In the genomic region with DNA sequence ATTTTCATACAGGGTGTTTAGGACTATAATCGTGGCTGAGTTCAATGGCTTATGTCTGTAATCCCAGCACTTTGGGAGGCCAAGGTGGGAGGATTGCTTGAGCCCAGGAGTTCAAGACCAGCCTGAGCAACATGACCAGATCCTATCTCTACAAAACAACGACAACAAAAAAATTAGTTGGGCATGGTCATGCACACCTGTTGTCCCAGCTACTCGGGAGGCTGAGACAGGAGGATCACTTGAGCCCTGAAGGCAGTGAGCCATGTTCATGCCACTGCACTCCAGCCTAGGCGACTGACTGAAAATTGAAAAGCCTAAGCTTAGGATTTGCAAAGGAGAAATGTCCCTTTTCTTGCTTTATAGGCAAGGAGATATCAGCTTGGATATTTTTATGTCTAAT, we compare ENCODE assay signal across 11 cellular contexts. TPM values are rescaled to one million over a fixed set of nuclear protein-coding genes. Genes with fewer than 3 reads are reported as not detected.
DNase-seq lines count a peak whose midpoint lies in the region; ATAC-seq, FAIRE-seq and TF ChIP-seq lines count a peak whose summit lies in the region.
"Had no signal": no experiment of that assay in that cellular context is flagged by ENCODE, and none has a peak within 500 bp of the region (broad histone marks: within the 10 kb centered on the region; RNA-seq: fewer than 3 reads in every experiment).

No MANE protein-coding gene starts in this region.

- peak overlapping the region; percentile 97 for H3K4me3 Mint-ChIP-seq in activated CD8-positive, alpha-beta T cell treated with anti-CD3 and anti-CD28 coated beads for 36 hours

- no peaks in the 10 kb centered on the region for H3K9me3 Mint-ChIP-seq in activated CD8-positive, alpha-beta T cell treated with anti-CD3 and anti-CD28 coated beads for 36 hours

- DNase-seq in A549 (ENCODE audit: low read depth in 1 of 2, low spot score in 1 of 2) (no peak), keratinocyte (ENCODE audit: low read depth, low spot score) (no peak), midbrain (lab: John Stamatoyannopoulos, UW) (no peak), WERI-Rb-1 (no peak), SIG-M5 treated with dmso at 0.1 percent for 504 hours (lab: John Stamatoyannopoulos, UW; ENCODE audit: unreplicated experiment) (no peak), NCI-H1436 (lab: John Stamatoyannopoulos, UW) (no peak)
- no peak for DNase-seq in activated CD8-positive, alpha-beta T cell treated with anti-CD3 and anti-CD28 coated beads for 36 hours
- DNase-seq: Kasumi-1 had no signal

- H3K9me3 ChIP-seq in A549, result no peaks in the 10 kb centered on the region
- no peaks in the 10 kb centered on the region for H3K9me3 ChIP-seq in keratinocyte (ENCODE audit: control insufficient read depth, low read depth, low read length)
- H3K9me3 ChIP-seq in WERI-Rb-1 (ENCODE audit: severe bottlenecking), result no peaks in the 10 kb centered on the region

- no peak for TF ChIP-seq RAD21 in A549 (conservative IDR thresholded peaks at IDR 0.05 in 1 of 2, IDR thresholded peaks at IDR 0.05 in 1 of 2)

- H3K27me3 Mint-ChIP-seq in activated CD8-positive, alpha-beta T cell treated with anti-CD3 and anti-CD28 coated beads for 36 hours, result no peaks in the 10 kb centered on the region

- no peaks in the 10 kb centered on the region for H4K20me1 ChIP-seq in keratinocyte (ENCODE audit: control insufficient read depth, extremely low read depth, insufficient read depth, low read length)

- H3K27me3 ChIP-seq in keratinocyte (ENCODE audit: control insufficient read depth, extremely low read depth, insufficient read depth, low read length) (no peaks in the 10 kb centered on the region), WERI-Rb-1 (ENCODE audit: insufficient read depth, low read depth, severe bottlenecking) (no peaks in the 10 kb centered on the region)

- CTCF ChIA-PET in A549 (lab: Yijun Ruan, JAX), result interaction anchor here (1.2 kb wide), 1 partner anchor 18 kb away, joined by 4 read pairs; no protein-coding TSS in a partner anchor
- CTCF ChIA-PET in activated CD8-positive, alpha-beta T cell treated with anti-CD3 and anti-CD28 coated beads for 36 hours (lab: Charles Lee), result interaction anchor here (1.5 to 1.8 kb wide), 2 partner anchors 25 to 146 kb away, joined by 4 to 9 read pairs; a partner anchor contains a TSS

- no peaks in the 10 kb centered on the region for H3K9me1 ChIP-seq in keratinocyte (ENCODE audit: control insufficient read depth, extremely low read depth, insufficient read depth, low read length)

- POLR2A ChIA-PET in A549 (lab: Yijun Ruan, JAX), result interaction anchor here (0.5 to 0.7 kb wide), 2 partner anchors 70 to 325 kb away, joined by 4 read pairs; a partner anchor contains a TSS
- POLR2A ChIA-PET in activated CD8-positive, alpha-beta T cell treated with anti-CD3 and anti-CD28 coated beads for 36 hours (lab: Charles Lee), result interaction anchor here (1.0 to 1.3 kb wide), 2 partner anchors 39 to 122 kb away, joined by 4 to 5 read pairs; no protein-coding TSS in a partner anchor

- TF ChIP-seq EP300 in A549 (IDR thresholded peaks at IDR 0.05), result no peak

- H3K4me3 ChIP-seq in A549 (peak overlapping the region; percentile 83; the same call in 2 of the 3 replicates), GM12875 (ENCODE audit: low read depth, low read length) (peak overlapping the region; percentile 65), keratinocyte (ENCODE audit: control insufficient read depth in 2 of 3, extremely low read depth in 1 of 3, insufficient read depth in 2 of 3, low read depth in 1 of 3, low read length in 3 of 3) (peak overlapping the region in 1 of 3 experiments; percentile 95), WERI-Rb-1 (ENCODE audit: low read depth, low read length) (no peak overlapping the region)

- dilution Hi-C loops in keratinocyte (cut with MboI; ENCODE audit: extremely low pct_ligation_motif_present, low sequenced_read_pairs), result no loop called here

- H3K36me3 ChIP-seq in keratinocyte (ENCODE audit: control insufficient read depth in 2 of 2, extremely low read depth in 1 of 2, insufficient read depth in 2 of 2, low read length in 2 of 2), result peaks cover 0 to 10% of the 10 kb centered on the region in 2 experiments
- H3K36me3 ChIP-seq in WERI-Rb-1, result peaks cover 38% of the 10 kb centered on the region

- intact Hi-C loops in activated CD8-positive, alpha-beta T cell treated with anti-CD3 and anti-CD28 coated beads for 36 hours (cut with micrococcal nuclease), result no loop called here

- H2AFZ ChIP-seq in keratinocyte (ENCODE audit: control insufficient read depth, low read length), result no peak overlapping the region

- no peak overlapping the region for H3K27ac ChIP-seq in A549
- H3K27ac ChIP-seq in keratinocyte (ENCODE audit: control insufficient read depth, insufficient read depth, low read length), result no peak overlapping the region
- no peak overlapping the region for H3K27ac ChIP-seq in WERI-Rb-1

- peaks cover 57% of the 10 kb centered on the region for H3K79me2 ChIP-seq in keratinocyte (ENCODE audit: control insufficient read depth, insufficient read depth, low read length)

- no peak for TF ChIP-seq CTCF in A549 (IDR thresholded peaks at IDR 0.05)
- no peak for TF ChIP-seq CTCF in GM12875 (IDR thresholded peaks at IDR 0.05; ENCODE audit: borderline replicate concordance, insufficient read depth, low read depth, low read length)
- TF ChIP-seq CTCF in activated CD8-positive, alpha-beta T cell treated with anti-CD3 and anti-CD28 coated beads for 36 hours (IDR thresholded peaks at IDR 0.05), result no peak
- TF ChIP-seq CTCF in keratinocyte (optimal IDR thresholded peaks at IDR 0.05 in 1 of 3, IDR thresholded peaks at IDR 0.05 in 1 of 3, conservative IDR thresholded peaks at IDR 0.05 in 1 of 3; ENCODE audit: extremely low read depth in 1 of 3, insufficient read depth in 2 of 3, low read length in 3 of 3), result no peak
- no peak for TF ChIP-seq CTCF in WERI-Rb-1 (IDR thresholded peaks at IDR 0.05; ENCODE audit: low read depth, low read length)

- TF ChIP-seq POLR2A in A549 (IDR thresholded peaks at IDR 0.05; ENCODE audit: low read length), result no peak

- peak overlapping the region; percentile 97 for H3K27ac Mint-ChIP-seq in activated CD8-positive, alpha-beta T cell treated with anti-CD3 and anti-CD28 coated beads for 36 hours

- H3K4me2 ChIP-seq in A549 (peak overlapping the region; percentile 86), keratinocyte (ENCODE audit: control insufficient read depth, extremely low read depth, insufficient read depth, low read depth, low read length) (peak overlapping the region; percentile 55)

- H3K4me1 Mint-ChIP-seq in activated CD8-positive, alpha-beta T cell treated with anti-CD3 and anti-CD28 coated beads for 36 hours (ENCODE audit: low read depth), result peaks cover 30% of the 10 kb centered on the region

- no peak for ATAC-seq in A549
- ATAC-seq in activated CD8-positive, alpha-beta T cell treated with anti-CD3 and anti-CD28 coated beads for 36 hours, result no peak

- H3K36me3 Mint-ChIP-seq in activated CD8-positive, alpha-beta T cell treated with anti-CD3 and anti-CD28 coated beads for 36 hours (ENCODE audit: low read depth), result peaks cover 28% of the 10 kb centered on the region

- no peak for FAIRE-seq in A549 (lab: Jason Lieb, UNC)
- no peak for FAIRE-seq in keratinocyte (lab: Jason Lieb, UNC)
- FAIRE-seq: RCC 7860 had no signal

- 89% methylated on average over 4 of the region's 4 CpGs for WGBS in A549 (ENCODE audit: missing lambda C conversion rate)

- H3K9ac ChIP-seq in keratinocyte (ENCODE audit: control insufficient read depth, extremely low read depth, insufficient read depth, low read length), result no peak overlapping the region

- H3K4me1 ChIP-seq in A549 (peaks cover 10% of the 10 kb centered on the region), keratinocyte (ENCODE audit: control insufficient read depth, extremely low read depth, insufficient read depth, low read length) (peaks cover 9% of the 10 kb centered on the region)

RNA-seq across cellular contexts. Expression of a gene that starts 1.5 kb away (rescaled TPM):
- 173 and 189 TPM in 2 replicates for polyA plus RNA-seq in A549 (2011; rRNA removed)
- polyA plus RNA-seq in A549 (2012; cell fraction: cytosol; rRNA removed), result 118 and 148 TPM in 2 replicates
- 27.4 and 30.9 TPM in 2 replicates for polyA plus RNA-seq in A549 (2012; cell fraction: nucleus; rRNA removed)
- 184 to 200 TPM (median 191 TPM) in 3 replicates for polyA plus RNA-seq in A549 (2017; fragmentation: RNase III; extraction: RNeasy Plus Mini Kit Qiagen cat#74134 plus additional on column Dnase treatment)
- polyA minus RNA-seq in A549 (2011; rRNA and poly(A)+ RNA removed), result 55.2 and 61.2 TPM in 2 replicates
- total RNA-seq in activated CD8-positive, alpha-beta T cell treated with anti-CD3 and anti-CD28 coated beads for 36 hours, result 100 to 1,000 TPM; 107 to 108 TPM
- 279 to 295 TPM (median 280 TPM) in 3 replicates for polyA plus RNA-seq in keratinocyte
- 20.1 TPM for polyA plus RNA-seq in keratinocyte (2011; ENCODE audit: low read depth)
- 217 and 309 TPM in 2 replicates for polyA plus RNA-seq in keratinocyte (2011; cell fraction: cytosol; rRNA removed)
- polyA plus RNA-seq in keratinocyte (2011; cell fraction: nucleus; rRNA removed), result 65.6 and 71.4 TPM in 2 replicates
- polyA plus RNA-seq in keratinocyte (2012; ENCODE audit: low replicate concordance), result 202 and 211 TPM in 2 replicates
- polyA minus RNA-seq in keratinocyte, result 64.4 to 124 TPM (median 95.1 TPM) in 3 replicates
- polyA minus RNA-seq in keratinocyte (2011; cell fraction: cytosol; rRNA and poly(A)+ RNA removed), result 65.8 TPM
- 20.9 and 27.1 TPM in 2 replicates for polyA minus RNA-seq in keratinocyte (2011; cell fraction: nucleus; rRNA and poly(A)+ RNA removed)

RNA-seq across cellular contexts. Expression of a gene that starts 8.9 kb away (rescaled TPM):
- polyA plus RNA-seq in A549 (2011; rRNA removed), result not detected in 2 replicates
- polyA plus RNA-seq in A549 (2012; cell fraction: cytosol; rRNA removed), result not detected in 2 replicates
- not detected in 2 replicates for polyA plus RNA-seq in A549 (2012; cell fraction: nucleus; rRNA removed)
- not detected in 3 replicates for polyA plus RNA-seq in A549 (2017; fragmentation: RNase III; extraction: RNeasy Plus Mini Kit Qiagen cat#74134 plus additional on column Dnase treatment)
- not detected in 2 replicates for polyA minus RNA-seq in A549 (2011; rRNA and poly(A)+ RNA removed)
- total RNA-seq in activated CD8-positive, alpha-beta T cell treated with anti-CD3 and anti-CD28 coated beads for 36 hours, result not detected
- not detected in 3 replicates for polyA plus RNA-seq in keratinocyte
- polyA plus RNA-seq in keratinocyte (2011; ENCODE audit: low read depth), result not detected
- polyA plus RNA-seq in keratinocyte (2011; cell fraction: cytosol; rRNA removed), result not detected in 2 replicates
- not detected in 2 replicates for polyA plus RNA-seq in keratinocyte (2011; cell fraction: nucleus; rRNA removed)
- polyA plus RNA-seq in keratinocyte (2012; ENCODE audit: low replicate concordance), result not detected in 2 replicates
- polyA minus RNA-seq in keratinocyte, result not detected in 3 replicates
- not detected for polyA minus RNA-seq in keratinocyte (2011; cell fraction: cytosol; rRNA and poly(A)+ RNA removed)
- polyA minus RNA-seq in keratinocyte (2011; cell fraction: nucleus; rRNA and poly(A)+ RNA removed), result not detected in 2 replicates
- total RNA-seq: myocyte had no signal

RNA-seq across cellular contexts. Expression of a gene that starts 24.6 kb away (rescaled TPM):
- polyA plus RNA-seq in A549 (2011; rRNA removed), result 19.7 and 23.8 TPM in 2 replicates
- polyA plus RNA-seq in A549 (2012; cell fraction: cytosol; rRNA removed), result 7.1 and 9.1 TPM in 2 replicates
- 7.2 and 14.4 TPM in 2 replicates for polyA plus RNA-seq in A549 (2012; cell fraction: nucleus; rRNA removed)
- 40.7 to 41.4 TPM (median 41.2 TPM) in 3 replicates for polyA plus RNA-seq in A549 (2017; fragmentation: RNase III; extraction: RNeasy Plus Mini Kit Qiagen cat#74134 plus additional on column Dnase treatment)
- 20.6 and 24.7 TPM in 2 replicates for polyA minus RNA-seq in A549 (2011; rRNA and poly(A)+ RNA removed)
- 10 to 100 TPM; 43.6 to 46.9 TPM for total RNA-seq in activated CD8-positive, alpha-beta T cell treated with anti-CD3 and anti-CD28 coated beads for 36 hours
- 13.5 to 18.3 TPM (median 13.5 TPM) in 3 replicates for polyA plus RNA-seq in keratinocyte
- 12.3 TPM for polyA plus RNA-seq in keratinocyte (2011; ENCODE audit: low read depth)
- polyA plus RNA-seq in keratinocyte (2011; cell fraction: cytosol; rRNA removed), result 9.6 and 12.0 TPM in 2 replicates
- 19.8 and 20.9 TPM in 2 replicates for polyA plus RNA-seq in keratinocyte (2011; cell fraction: nucleus; rRNA removed)
- 23.9 and 25.4 TPM in 2 replicates for polyA plus RNA-seq in keratinocyte (2012; ENCODE audit: low replicate concordance)
- 12.5 to 20.0 TPM (median 18.7 TPM) in 3 replicates for polyA minus RNA-seq in keratinocyte
- polyA minus RNA-seq in keratinocyte (2011; cell fraction: cytosol; rRNA and poly(A)+ RNA removed), result 15.2 TPM
- polyA minus RNA-seq in keratinocyte (2011; cell fraction: nucleus; rRNA and poly(A)+ RNA removed), result 5.7 and 9.9 TPM in 2 replicates

RNA-seq across cellular contexts. Expression of a gene that starts 47.8 kb away (rescaled TPM):
- polyA plus RNA-seq in A549 (2011; rRNA removed) (12.5 and 15.3 TPM in 2 replicates), A549 (2017; fragmentation: RNase III; extraction: RNeasy Plus Mini Kit Qiagen cat#74134 plus additional on column Dnase treatment) (7.8 to 9.1 TPM (median 7.9 TPM) in 3 replicates), keratinocyte (3.5 to 6.2 TPM (median 5.3 TPM) in 3 replicates)
- polyA plus RNA-seq in A549 (2012; cell fraction: cytosol; rRNA removed), result 6.9 and 9.6 TPM in 2 replicates
- polyA plus RNA-seq in A549 (2012; cell fraction: nucleus; rRNA removed), result 8.7 and 12.0 TPM in 2 replicates
- polyA minus RNA-seq in A549 (2011; rRNA and poly(A)+ RNA removed), result 11.3 and 13.5 TPM in 2 replicates
- total RNA-seq in activated CD8-positive, alpha-beta T cell treated with anti-CD3 and anti-CD28 coated beads for 36 hours, result 1 to 10 TPM; 3.0 TPM
- 2.1 TPM for polyA plus RNA-seq in keratinocyte (2011; ENCODE audit: low read depth)
- polyA plus RNA-seq in keratinocyte (2011; cell fraction: cytosol; rRNA removed), result 4.0 and 5.0 TPM in 2 replicates
- 7.8 and 8.2 TPM in 2 replicates for polyA plus RNA-seq in keratinocyte (2011; cell fraction: nucleus; rRNA removed)
- 2.5 and 4.7 TPM in 2 replicates for polyA plus RNA-seq in keratinocyte (2012; ENCODE audit: low replicate concordance)
- polyA minus RNA-seq in keratinocyte, result 2.7 to 6.3 TPM (median 5.2 TPM) in 3 replicates
- 4.6 TPM for polyA minus RNA-seq in keratinocyte (2011; cell fraction: cytosol; rRNA and poly(A)+ RNA removed)
- polyA minus RNA-seq in keratinocyte (2011; cell fraction: nucleus; rRNA and poly(A)+ RNA removed), result 7.2 and 8.1 TPM in 2 replicates
